8 cellular contexts compared by ENCODE assay signal in the genomic region with DNA sequence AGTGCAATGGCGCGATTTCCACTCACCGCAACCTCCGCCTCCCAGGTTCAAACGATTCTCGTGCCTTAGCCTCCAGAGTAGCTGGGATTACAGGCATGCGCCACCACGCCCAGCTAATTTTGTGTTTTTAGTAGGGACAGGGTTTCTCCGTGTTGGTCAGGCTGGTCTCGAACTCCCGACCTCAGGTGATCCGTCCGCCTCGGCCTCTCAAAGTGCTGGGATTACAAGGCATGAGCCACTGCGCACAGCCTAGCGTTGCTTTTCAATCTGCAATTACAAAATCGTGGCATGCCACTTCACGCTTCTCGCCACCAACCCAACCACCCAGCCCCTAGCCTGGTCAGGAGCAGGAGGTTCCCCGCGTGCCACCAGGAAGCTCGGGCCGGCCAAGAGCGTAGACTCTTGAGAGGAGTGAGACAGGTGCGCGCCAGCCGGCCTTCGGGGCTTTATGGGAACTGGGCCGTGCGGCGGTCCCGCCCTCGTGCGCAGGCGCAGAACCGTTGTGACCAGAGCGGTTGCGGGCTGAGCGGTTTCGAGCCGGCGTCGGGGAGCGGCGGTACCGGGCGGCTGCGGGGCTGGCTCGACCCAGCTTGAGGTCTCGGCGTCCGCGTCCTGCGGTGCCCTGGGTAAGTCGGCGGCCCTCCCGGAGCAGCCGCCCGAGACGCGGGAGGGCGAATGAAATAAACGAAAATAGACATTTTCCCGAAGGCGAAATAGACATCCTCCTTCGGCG. TPM values are rescaled to one million over a fixed set of nuclear protein-coding genes. Genes with fewer than 3 reads are reported as not detected.
DNase-seq lines count a peak whose midpoint lies in the region; ATAC-seq and TF ChIP-seq lines count a peak whose summit lies in the region.

A gene (plus strand): TSS at position 500 of the 733 bp plus-strand sequence. CDS start 530 bp downstream, outside the sequence.

- no peaks in the 10 kb centered on the region for H3K27me3 ChIP-seq in vagina

- TF ChIP-seq CTCF in astrocyte of the spinal cord (IDR thresholded peaks at IDR 0.05; ENCODE audit: low read depth, low read length) (no peak), vagina (IDR thresholded peaks at IDR 0.05) (no peak)

- ATAC-seq in GM19463 (IDR thresholded peaks at IDR 0.05; ENCODE audit: unreplicated experiment) = peak; percentile 82

- peak within 1 kb of the TSS; percentile 15 for H3K27ac ChIP-seq in vagina

- no peak for TF ChIP-seq POLR2A in vagina (IDR thresholded peaks at IDR 0.05)

- no peaks in the 10 kb centered on the region for H3K9me3 ChIP-seq in vagina

- intact Hi-C loops in vagina (cut with DNase I) = no loop called here

- DNase-seq in AG08395 (ENCODE audit: low spot score) (peak; percentile 88), NCI-H146 treated with DMSO at 0.1 percent for 48 hours (lab: John Stamatoyannopoulos, UW; ENCODE audit: unreplicated experiment) (peak; percentile 81), T-helper 22 cell (ENCODE audit: low read depth) (peak; percentile 50), astrocyte of the spinal cord (ENCODE audit: low read depth, low spot score) (peak; percentile 25), hypothalamus (lab: John Stamatoyannopoulos, UW) (peak; percentile 28 to 94 (median 79)), retina (peak; percentile 94), vagina (ENCODE audit: extremely low spot score in 2 of 2) (no peak)

- in situ Hi-C loops in astrocyte of the spinal cord (cut with HindIII; ENCODE audit: low sequenced_read_pairs) = no loop called here

- H3K4me3 ChIP-seq in astrocyte of the spinal cord (ENCODE audit: low read depth, low read length) = peak within 1 kb of the TSS; percentile 54
- H3K4me3 ChIP-seq in vagina = peak within 1 kb of the TSS; percentile 57 to 78

- no peaks in the 10 kb centered on the region for H3K36me3 ChIP-seq in vagina

- peaks cover 9% of the 10 kb centered on the region for H3K4me1 ChIP-seq in vagina

RNA-seq across cellular contexts. Expression of the gene that starts here (rescaled TPM):
- 5.6 TPM for total RNA-seq in vagina

Comparison
In these comparisons a context has a peak if more than half of its experiments do, and no peak if none do; other contexts are left out.
1. DNase-seq: peak in AG08395 (single experiment), NCI-H146 treated with DMSO at 0.1 percent for 48 hours (single experiment), T-helper 22 cell (single experiment), astrocyte of the spinal cord (single experiment), hypothalamus (51 of 51) and retina (single experiment); none in vagina (0 of 2).